Comparison of ENCODE assay signal across 1 cellular context in genomic region chr6:118567974-118568373, GRCh38.
TF ChIP-seq lines count a peak whose summit lies in the region.

No MANE protein-coding gene starts in this region.

TF ChIP-seq in IMR-90, 13 proteins besides CTCF, POLR2A, EP300 and RAD21:
- TF ChIP-seq FOS (IDR thresholded peaks at IDR 0.05; ENCODE audit: low read depth, low read length) (no peak), CHD1 (IDR thresholded peaks at IDR 0.05; ENCODE audit: low read depth, low read length) (no peak), MXI1 (IDR thresholded peaks at IDR 0.05; ENCODE audit: borderline replicate concordance, low read depth, low read length) (no peak), SMC3 (IDR thresholded peaks at IDR 0.05; ENCODE audit: low read depth, low read length) (no peak), ELK1 (IDR thresholded peaks at IDR 0.05; ENCODE audit: borderline replicate concordance, low read depth, low read length) (no peak), RCOR1 (IDR thresholded peaks at IDR 0.05; ENCODE audit: insufficient replicate concordance, low read length) (no peak), BHLHE40 (IDR thresholded peaks at IDR 0.05; ENCODE audit: low read depth, low read length) (no peak), RFX5 (IDR thresholded peaks at IDR 0.05; ENCODE audit: low read depth, low read length) (no peak), MAFK (IDR thresholded peaks at IDR 0.05; ENCODE audit: low read depth, low read length) (no peak)
